Comparison of ENCODE assay signal across 10 cellular contexts in genomic region chr2:40240067-40240466, GRCh38.
A peak's percentile ranks its signal among the peaks of the same experiment; 100 is the strongest.
DNase-seq lines count a peak whose midpoint lies in the region; ATAC-seq, FAIRE-seq and TF ChIP-seq lines count a peak whose summit lies in the region.
"Had no signal": no experiment of that assay in that cellular context is flagged by ENCODE, and none has a peak within 500 bp of the region (broad histone marks: within the 10 kb centered on the region; RNA-seq: fewer than 3 reads in every experiment).

No MANE protein-coding gene starts in this region.

- H3K9me3 ChIP-seq in endothelial cell of umbilical vein (replicated peaks; ENCODE audit: control insufficient read depth, insufficient read depth, low read length) (no peaks in the 10 kb centered on the region), T-helper 17 cell (ENCODE audit: control insufficient read depth, low read length, poor library complexity, severe bottlenecking) (peaks cover 4% of the 10 kb centered on the region)

- H3K4me3 Mint-ChIP-seq in T-helper 17 cell, result no peak overlapping the region

- POLR2A ChIA-PET in endothelial cell of umbilical vein (lab: Charles Lee), result no interaction called here

- intact Hi-C loops in endothelial cell of umbilical vein (cut with micrococcal nuclease), result no loop called here

- CTCF ChIA-PET in endothelial cell of umbilical vein (lab: Charles Lee), result interaction anchor here (0.7 to 1.5 kb wide), 5 partner anchors 10 to 326 kb away, joined by 3 to 4 read pairs (median 3); no protein-coding TSS in a partner anchor

- no peaks in the 10 kb centered on the region for H3K36me3 Mint-ChIP-seq in T-helper 17 cell (ENCODE audit: low read depth)

- TF ChIP-seq CTCF in AG10803 (conservative IDR thresholded peaks at IDR 0.05; ENCODE audit: low read length), result no peak
- no peak for TF ChIP-seq CTCF in endothelial cell of umbilical vein (IDR thresholded peaks at IDR 0.05; ENCODE audit: extremely low read depth in 1 of 2, insufficient read depth in 1 of 2, low read depth in 1 of 2, low read length in 2 of 2)

- H3K4me2 ChIP-seq in endothelial cell of umbilical vein (ENCODE audit: insufficient read depth, low read length), result no peak overlapping the region

- BruUV-seq in endothelial cell of umbilical vein (replicated peaks; lab: Mats Ljungman, UMichigan), result no TSS peak

- no peak overlapping the region for H3K9ac ChIP-seq in endothelial cell of umbilical vein (replicated peaks; ENCODE audit: extremely low read depth, insufficient read depth, low read length)

- no peak overlapping the region for H2AFZ ChIP-seq in endothelial cell of umbilical vein (ENCODE audit: low read depth, low read length)

- H3K4me1 ChIP-seq in endothelial cell of umbilical vein (ENCODE audit: control insufficient read depth, extremely low read depth, insufficient read depth, low read length), result peaks cover 5% of the 10 kb centered on the region

- H3K27me3 Mint-ChIP-seq in T-helper 17 cell, result peaks cover 5% of the 10 kb centered on the region

- H3K36me3 ChIP-seq in endothelial cell of umbilical vein (ENCODE audit: control insufficient read depth in 2 of 2, extremely low read depth in 1 of 2, insufficient read depth in 2 of 2, low read length in 2 of 2), result no peaks in the 10 kb centered on the region
- H3K36me3 ChIP-seq: SJCRH30 had no signal

- ATAC-seq in T-helper 17 cell (no peak), HG03439 (IDR thresholded peaks at IDR 0.05; ENCODE audit: unreplicated experiment) (no peak)

- H3K27ac ChIP-seq in endothelial cell of umbilical vein (ENCODE audit: insufficient read depth, low read depth, low read length), result no peak overlapping the region
- H3K27ac ChIP-seq: SJCRH30 had no signal

- no peak overlapping the region for H3K27ac Mint-ChIP-seq in T-helper 17 cell

- no peaks in the 10 kb centered on the region for H4K20me1 ChIP-seq in endothelial cell of umbilical vein (replicated peaks; ENCODE audit: control insufficient read depth, extremely low read depth, insufficient read depth, low read length)

- no peaks in the 10 kb centered on the region for H3K27me3 ChIP-seq in endothelial cell of umbilical vein (ENCODE audit: control insufficient read depth in 2 of 2, insufficient read depth in 2 of 2, low read length in 2 of 2)
- H3K27me3 ChIP-seq: SJCRH30 had no signal

- no peaks in the 10 kb centered on the region for H3K4me1 Mint-ChIP-seq in T-helper 17 cell

- no peak for TF ChIP-seq POLR2A in endothelial cell of umbilical vein (IDR thresholded peaks at IDR 0.05; ENCODE audit: low read depth, low read length)

- H3K79me2 ChIP-seq in endothelial cell of umbilical vein (ENCODE audit: control insufficient read depth, insufficient read depth, low read length), result no peaks in the 10 kb centered on the region

- DNase-seq in AG10803 (ENCODE audit: low read depth), result peak; percentile 98
- peak; percentile 20 for DNase-seq in NCI-H2107 (lab: John Stamatoyannopoulos, UW)
- DNase-seq in endothelial cell of umbilical vein (ENCODE audit: low read depth, low spot score), result peak; percentile 85
- DNase-seq in mucosa of gallbladder (ENCODE audit: low spot score), result peak; percentile 58
- DNase-seq in MV-4-11 (lab: John Stamatoyannopoulos, UW), result no peak
- DNase-seq in T-helper 17 cell, result no peak
- DNase-seq in T-helper 2 cell, result no peak
- DNase-seq: cortex of kidney had no signal

- dilution Hi-C loops in endothelial cell of umbilical vein (cut with MboI; ENCODE audit: extremely low pct_ligation_motif_present, low sequenced_read_pairs), result no loop called here

- peak; percentile 54 for FAIRE-seq in endothelial cell of umbilical vein (lab: Jason Lieb, UNC)

- no peak overlapping the region; the same call in 1 of the 2 replicates for H3K4me3 ChIP-seq in AG10803 (ENCODE audit: low read length)
- no peak overlapping the region for H3K4me3 ChIP-seq in endothelial cell of umbilical vein (replicated peaks in 1 of 3; ENCODE audit: insufficient read depth in 1 of 3, low read depth in 1 of 3, low read length in 3 of 3)
- H3K4me3 ChIP-seq: SJCRH30 had no signal

- no peaks in the 10 kb centered on the region for H3K9me1 ChIP-seq in endothelial cell of umbilical vein (replicated peaks; ENCODE audit: control insufficient read depth, extremely low read depth, insufficient read depth, low read length)

TF ChIP-seq in endothelial cell of umbilical vein, 7 proteins besides CTCF, POLR2A, EP300 and RAD21:
- no peak for TF ChIP-seq POLR2AphosphoS5 (IDR thresholded peaks at IDR 0.05; ENCODE audit: insufficient read depth, low read depth, low read length)
- peak; percentile 43 for TF ChIP-seq JUN (IDR thresholded peaks at IDR 0.05; ENCODE audit: borderline replicate concordance, insufficient read depth, insufficient read length, low read depth)
- TF ChIP-seq FOS (IDR thresholded peaks at IDR 0.05; ENCODE audit: borderline replicate concordance, insufficient read depth, low read length), result peak; percentile 51

Comparison
In these comparisons a context has a peak if more than half of its experiments do, and no peak if none do; other contexts are left out.
1. DNase-seq: peak in AG10803 (single experiment), NCI-H2107 (single experiment), endothelial cell of umbilical vein (single experiment) and mucosa of gallbladder (single experiment); none in MV-4-11 (single experiment), T-helper 17 cell (0 of 3) and T-helper 2 cell (0 of 5).